ENCODE assay signal across 27 cellular contexts in the genomic region with DNA sequence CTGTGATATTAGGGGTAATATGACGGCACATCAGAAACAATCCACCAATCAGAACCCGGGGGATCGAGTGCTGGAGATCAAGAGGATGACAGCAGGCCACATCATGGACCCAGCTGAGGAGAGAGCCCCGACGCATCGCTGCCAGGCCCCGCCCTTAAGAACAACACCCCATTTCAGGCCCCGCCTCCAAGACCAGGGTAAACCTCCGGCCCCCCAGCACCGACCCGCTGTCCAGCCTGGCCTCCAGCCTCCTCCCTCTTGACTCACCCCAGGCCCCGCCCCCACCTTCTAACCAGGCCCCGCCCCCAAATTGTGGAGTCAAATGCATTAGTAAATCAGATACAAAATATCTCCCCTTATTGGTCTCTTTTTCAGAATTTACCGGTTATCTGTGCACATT.
"Had no signal": no experiment of that assay in that cellular context is flagged by ENCODE, and none has a peak within 500 bp of the region (broad histone marks: within the 10 kb centered on the region; RNA-seq: fewer than 3 reads in every experiment).

No MANE protein-coding gene starts in this region.

- H3K4me3 ChIP-seq: esophagus muscularis mucosa, heart left ventricle, neural progenitor cell, stomach, thyroid gland, upper lobe of right lung had no signal

- H3K9me3 Mint-ChIP-seq: activated T-cell treated with anti-CD3 and anti-CD28 coated beads, Interleukin-2, amount 50 U/mL, for 24 hours; activated T-helper 17 cell treated with anti-CD3 and anti-CD28 coated beads, Interleukin-2, amount 50 U/mL, for 72 hours; stimulated activated naive B cell treated with anti-CD40 and anti-IgM and Interleukin-4, amounts not matched to agents 10 μg/mL and 1 μg/mL and 100 μg/mL, for 72 hours had no signal

- H3K36me3 ChIP-seq: esophagus muscularis mucosa, heart left ventricle, neural progenitor cell, stomach, thyroid gland, upper lobe of right lung had no signal

- ATAC-seq: activated T-helper 17 cell treated with anti-CD3 and anti-CD28 coated beads, Interleukin-2, amount 50 U/mL, for 72 hours; foreskin keratinocyte; heart left ventricle; left colon; naive thymus-derived CD4-positive, alpha-beta T cell; right cardiac atrium; stimulated activated naive B cell treated with anti-CD40 and anti-IgM and Interleukin-4, amounts not matched to agents 10 μg/mL and 1 μg/mL and 100 μg/mL, for 72 hours; upper lobe of right lung had no signal

- DNase-seq: activated CD4-positive, alpha-beta memory T cell treated with anti-CD3 and anti-CD28 coated beads, Interleukin-2, amount 10 ng/mL, durations not matched to agents 7 days and 5 days; activated CD4-positive, alpha-beta T cell treated with anti-CD3 and anti-CD28 coated beads for 1 hour; activated CD4-positive, alpha-beta T cell treated with anti-CD3 and anti-CD28 coated beads, Interleukin-2, amount 10 ng/mL, durations not matched to agents 7 days and 5 days; activated CD8-positive, alpha-beta memory T cell treated with anti-CD3 and anti-CD28 coated beads, Interleukin-2, amount 50 U/mL, for 48 hours; activated gamma-delta T cell treated with Interleukin-2 at 50 U/mL for 16 hours; activated naive CD4-positive, alpha-beta T cell treated with anti-CD3 and anti-CD28 coated beads, Interleukin-2, amount 50 U/mL, for 16 hours; activated T-cell treated with anti-CD3 and anti-CD28 coated beads, Interleukin-2, amount 50 U/mL, for 24 hours; amniotic stem cell; central memory CD4-positive, alpha-beta T cell; foreskin keratinocyte; heart left ventricle; islet precursor cell; left colon; midbrain; naive thymus-derived CD4-positive, alpha-beta T cell; occipital lobe; right cardiac atrium; stimulated activated CD4-positive, alpha-beta T cell treated with anti-CD3 and anti-CD28 coated beads, Interleukin-15, amount 100 ng/mL, for 24 hours; stimulated activated CD4-positive, alpha-beta T cell treated with anti-CD3 and anti-CD28 coated beads, Interleukin-2, amount 100 ng/mL, for 24 hours; stimulated activated naive B cell treated with anti-CD40 and anti-IgM and Interleukin-4, amounts not matched to agents 10 μg/mL and 1 μg/mL and 100 μg/mL, for 72 hours; stomach; upper lobe of right lung had no signal

- H3K9ac ChIP-seq: neural progenitor cell had no signal

- H3K9me3 ChIP-seq: esophagus muscularis mucosa, heart left ventricle, stomach, thyroid gland, upper lobe of right lung had no signal

- H3K4me3 Mint-ChIP-seq: activated CD4-positive, alpha-beta memory T cell treated with anti-CD3 and anti-CD28 coated beads, Interleukin-2, amount 10 ng/mL, durations not matched to agents 7 days and 5 days; activated CD4-positive, alpha-beta T cell treated with anti-CD3 and anti-CD28 coated beads, Interleukin-2, amount 10 ng/mL, durations not matched to agents 7 days and 5 days; activated T-cell treated with anti-CD3 and anti-CD28 coated beads, Interleukin-2, amount 50 U/mL, for 24 hours; activated T-helper 17 cell treated with anti-CD3 and anti-CD28 coated beads, Interleukin-2, amount 50 U/mL, for 72 hours; naive thymus-derived CD4-positive, alpha-beta T cell; neural progenitor cell; stimulated activated naive B cell treated with anti-CD40 and anti-IgM and Interleukin-4, amounts not matched to agents 10 μg/mL and 1 μg/mL and 100 μg/mL, for 72 hours; T-helper 1 cell treated with Interleukin-12 subunit alpha and Interleukin-12 subunit beta and Interleukin-4 antibody, amounts not matched to agents 30 μg/mL and 1 μg/mL, for 36 hours had no signal

- H3K4me1 ChIP-seq: foreskin keratinocyte, upper lobe of right lung had no signal

- H3K27ac ChIP-seq: esophagus muscularis mucosa, foreskin keratinocyte, heart left ventricle, neural progenitor cell, stomach, upper lobe of right lung had no signal

- H3K27me3 Mint-ChIP-seq: activated CD4-positive, alpha-beta memory T cell treated with anti-CD3 and anti-CD28 coated beads, Interleukin-2, amount 10 ng/mL, durations not matched to agents 7 days and 5 days; activated CD4-positive, alpha-beta T cell treated with anti-CD3 and anti-CD28 coated beads, Interleukin-2, amount 10 ng/mL, durations not matched to agents 7 days and 5 days; activated T-cell treated with anti-CD3 and anti-CD28 coated beads, Interleukin-2, amount 50 U/mL, for 24 hours; activated T-helper 17 cell treated with anti-CD3 and anti-CD28 coated beads, Interleukin-2, amount 50 U/mL, for 72 hours; naive thymus-derived CD4-positive, alpha-beta T cell had no signal

- H3K27me3 ChIP-seq: foreskin keratinocyte, heart left ventricle, neural progenitor cell, thyroid gland, upper lobe of right lung had no signal

- H3K36me3 Mint-ChIP-seq: stimulated activated naive B cell treated with anti-CD40 and anti-IgM and Interleukin-4, amounts not matched to agents 10 μg/mL and 1 μg/mL and 100 μg/mL, for 72 hours had no signal

- H3K27ac Mint-ChIP-seq: activated CD4-positive, alpha-beta memory T cell treated with anti-CD3 and anti-CD28 coated beads, Interleukin-2, amount 10 ng/mL, durations not matched to agents 7 days and 5 days; activated CD4-positive, alpha-beta T cell treated with anti-CD3 and anti-CD28 coated beads, Interleukin-2, amount 10 ng/mL, durations not matched to agents 7 days and 5 days; activated T-cell treated with anti-CD3 and anti-CD28 coated beads, Interleukin-2, amount 50 U/mL, for 24 hours; activated T-helper 17 cell treated with anti-CD3 and anti-CD28 coated beads, Interleukin-2, amount 50 U/mL, for 72 hours; naive thymus-derived CD4-positive, alpha-beta T cell; neural progenitor cell; stimulated activated naive B cell treated with anti-CD40 and anti-IgM and Interleukin-4, amounts not matched to agents 10 μg/mL and 1 μg/mL and 100 μg/mL, for 72 hours; T-helper 1 cell treated with Interleukin-12 subunit alpha and Interleukin-12 subunit beta and Interleukin-4 antibody, amounts not matched to agents 30 μg/mL and 1 μg/mL, for 36 hours had no signal

- H3K4me2 ChIP-seq: neural progenitor cell had no signal
